36 cellular contexts compared by ENCODE assay signal in the genomic region with DNA sequence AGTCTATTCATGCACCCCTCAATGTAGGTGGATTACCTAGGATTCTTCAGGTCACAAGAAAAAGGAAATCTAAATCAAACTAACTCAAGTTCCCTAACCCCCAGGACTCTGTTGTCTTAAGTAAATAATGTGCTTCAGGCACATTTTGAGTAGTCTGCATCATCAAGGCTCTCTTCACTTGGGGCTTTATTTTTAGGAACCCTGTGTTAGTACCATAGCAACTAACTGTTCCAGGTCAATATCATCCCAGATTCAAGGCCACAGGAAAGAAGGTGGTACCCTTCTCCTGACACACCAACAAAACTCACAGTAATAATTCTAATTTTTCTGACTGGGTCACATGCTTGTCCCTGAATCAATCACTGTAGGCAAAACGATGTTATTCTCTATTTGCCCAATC.
"Had no signal": no experiment of that assay in that cellular context is flagged by ENCODE, and none has a peak within 500 bp of the region (broad histone marks: within the 10 kb centered on the region; RNA-seq: fewer than 3 reads in every experiment).

No MANE protein-coding gene starts in this region.

- H3K27me3 Mint-ChIP-seq: activated B cell treated with CpG ODN at 0.5 μM for 24 hours; activated CD4-positive, alpha-beta memory T cell treated with anti-CD3 and anti-CD28 coated beads for 36 hours; activated CD4-positive, alpha-beta T cell treated with anti-CD3 and anti-CD28 coated beads, Interleukin-2, amount 10 ng/mL, durations not matched to agents 24 days and 14 days; activated CD8-positive, alpha-beta T cell treated with anti-CD3 and anti-CD28 coated beads for 36 hours; activated naive CD8-positive, alpha-beta T cell treated with anti-CD3 and anti-CD28 coated beads for 36 hours; activated T-helper 17 cell treated with anti-CD3 and anti-CD28 coated beads, Interleukin-2, amount 50 U/mL, for 72 hours had no signal

- DNase-seq: activated B cell treated with CpG ODN at 0.5 μM for 24 hours; activated CD4-positive, alpha-beta memory T cell treated with anti-CD3 and anti-CD28 coated beads for 36 hours; activated CD4-positive, alpha-beta T cell treated with anti-CD3 and anti-CD28 coated beads for 4 hours; activated CD4-positive, alpha-beta T cell treated with anti-CD3 and anti-CD28 coated beads, Interleukin-2, amount 10 ng/mL, durations not matched to agents 24 days and 14 days; activated CD4-positive, alpha-beta T cell treated with anti-CD3 and anti-CD28 coated beads, Interleukin-2, amount 50 U/mL, for 1 hour; activated CD4-positive, alpha-beta T cell treated with anti-CD3 and anti-CD28 coated beads, Interleukin-2, amount 50 U/mL, for 4 hours; activated CD4-positive, CD25-positive, alpha-beta regulatory T cell treated with anti-CD3 and anti-CD28 coated beads, Interleukin-2, amount 50 U/mL, for 72 hours; activated CD8-positive, alpha-beta memory T cell treated with anti-CD3 and anti-CD28 coated beads, Interleukin-2, amount 50 U/mL, for 4 hours; activated CD8-positive, alpha-beta T cell treated with anti-CD3 and anti-CD28 coated beads for 36 hours; activated effector memory CD4-positive, alpha-beta T cell treated with anti-CD3 and anti-CD28 coated beads, Interleukin-2, amount 50 U/mL, for 16 hours; activated gamma-delta T cell treated with Interleukin-2 at 50 U/mL for 16 hours; activated naive CD4-positive, alpha-beta T cell; activated naive CD4-positive, alpha-beta T cell treated with anti-CD3 and anti-CD28 coated beads for 36 hours; activated naive CD4-positive, alpha-beta T cell treated with anti-CD3 and anti-CD28 coated beads, Interleukin-2, amount 50 U/mL, for 16 hours; activated naive CD8-positive, alpha-beta T cell treated with anti-CD3 and anti-CD28 coated beads for 36 hours; activated T-cell treated with anti-CD3 and anti-CD28 coated beads for 4 hours; activated T-cell treated with anti-CD3 and anti-CD28 coated beads, Interleukin-2, amount 50 U/mL, for 1 hour; activated T-cell treated with anti-CD3 and anti-CD28 coated beads, Interleukin-2, amount 50 U/mL, for 4 hours; activated T-cell treated with anti-CD3 and anti-CD28 coated beads, Interleukin-2, amount 50 U/mL, for 72 hours; adrenal gland; amniotic stem cell; aorta; central memory CD4-positive, alpha-beta T cell; T-helper 1 cell; T-helper 2 cell; T-helper 9 cell had no signal

- H3K9me3 ChIP-seq: adrenal gland had no signal

- H3K4me3 Mint-ChIP-seq: activated B cell treated with CpG ODN at 0.5 μM for 24 hours; activated CD4-positive, alpha-beta memory T cell treated with anti-CD3 and anti-CD28 coated beads for 36 hours; activated CD4-positive, alpha-beta T cell treated with anti-CD3 and anti-CD28 coated beads, Interleukin-2, amount 10 ng/mL, durations not matched to agents 24 days and 14 days; activated CD8-positive, alpha-beta T cell treated with anti-CD3 and anti-CD28 coated beads for 36 hours; activated naive CD4-positive, alpha-beta T cell treated with anti-CD3 and anti-CD28 coated beads for 36 hours; activated naive CD8-positive, alpha-beta T cell treated with anti-CD3 and anti-CD28 coated beads for 36 hours; activated T-cell treated with anti-CD3 and anti-CD28 coated beads, Interleukin-2, amount 50 U/mL, for 4 hours; activated T-cell treated with anti-CD3 and anti-CD28 coated beads, Interleukin-2, amount 50 U/mL, for 72 hours; activated T-helper 1 cell treated with anti-CD3 and anti-CD28 coated beads, Interleukin-12 subunit alpha, Interleukin-12 subunit beta, Interleukin-2, Interleukin-4 antibody, amounts not matched to agents 30 ng/mL and 10 ng/mL and 1 ng/mL, durations not matched to agents 14 hours and 24 hours and 36 hours; activated T-helper 17 cell treated with anti-CD3 and anti-CD28 coated beads, Interleukin-2, amount 50 U/mL, for 72 hours; brain; T-helper 1 cell treated with Interleukin-12 subunit alpha and Interleukin-12 subunit beta and Interleukin-4 antibody, amounts not matched to agents 30 μg/mL and 1 μg/mL, for 36 hours; T-helper 2 cell treated with Interferon-gamma antibody and Interleukin-4, amounts not matched to agents 5 μg/mL and 100 μg/mL, for 36 hours had no signal

- H3K27me3 ChIP-seq: adrenal gland, cardiac muscle cell had no signal

- H3K36me3 ChIP-seq: adrenal gland, cardiac muscle cell had no signal

- H3K4me1 ChIP-seq: adrenal gland had no signal

- H3K36me3 Mint-ChIP-seq: activated CD4-positive, alpha-beta memory T cell treated with anti-CD3 and anti-CD28 coated beads for 36 hours; activated naive CD4-positive, alpha-beta T cell treated with anti-CD3 and anti-CD28 coated beads, Interleukin-2, amount 50 U/mL, for 72 hours; activated naive CD8-positive, alpha-beta T cell treated with anti-CD3 and anti-CD28 coated beads for 36 hours had no signal

- H3K4me1 Mint-ChIP-seq: activated B cell treated with CpG ODN at 0.5 μM for 24 hours; activated CD4-positive, alpha-beta T cell treated with anti-CD3 and anti-CD28 coated beads, Interleukin-2, amount 10 ng/mL, durations not matched to agents 24 days and 14 days; activated naive CD8-positive, alpha-beta T cell treated with anti-CD3 and anti-CD28 coated beads for 36 hours; activated T-helper 17 cell treated with anti-CD3 and anti-CD28 coated beads, Interleukin-2, amount 50 U/mL, for 72 hours had no signal

- H3K9me3 Mint-ChIP-seq: activated B cell treated with CpG ODN at 0.5 μM for 24 hours; activated CD4-positive, alpha-beta T cell treated with anti-CD3 and anti-CD28 coated beads, Interleukin-2, amount 10 ng/mL, durations not matched to agents 24 days and 14 days; activated naive CD4-positive, alpha-beta T cell treated with anti-CD3 and anti-CD28 coated beads for 36 hours; activated naive CD8-positive, alpha-beta T cell treated with anti-CD3 and anti-CD28 coated beads for 36 hours; activated T-cell treated with anti-CD3 and anti-CD28 coated beads, Interleukin-2, amount 50 U/mL, for 4 hours; activated T-helper 1 cell treated with anti-CD3 and anti-CD28 coated beads, Interleukin-12 subunit alpha, Interleukin-12 subunit beta, Interleukin-2, Interleukin-4 antibody, amounts not matched to agents 30 ng/mL and 10 ng/mL and 1 ng/mL, durations not matched to agents 14 hours and 24 hours and 36 hours; T-helper 1 cell treated with Interleukin-12 subunit alpha and Interleukin-12 subunit beta and Interleukin-4 antibody, amounts not matched to agents 30 μg/mL and 1 μg/mL, for 36 hours; T-helper 2 cell treated with Interferon-gamma antibody and Interleukin-4, amounts not matched to agents 5 μg/mL and 100 μg/mL, for 36 hours had no signal

- ATAC-seq: activated CD8-positive, alpha-beta T cell treated with anti-CD3 and anti-CD28 coated beads for 36 hours; activated naive CD4-positive, alpha-beta T cell treated with anti-CD3 and anti-CD28 coated beads, Interleukin-2, amount 50 U/mL, for 72 hours; activated T-cell treated with anti-CD3 and anti-CD28 coated beads, Interleukin-2, amount 50 U/mL, for 4 hours; activated T-cell treated with anti-CD3 and anti-CD28 coated beads, Interleukin-2, amount 50 U/mL, for 72 hours; activated T-helper 17 cell treated with anti-CD3 and anti-CD28 coated beads, Interleukin-2, amount 50 U/mL, for 72 hours had no signal

- H3K4me3 ChIP-seq: adrenal gland, cardiac muscle cell had no signal

- FAIRE-seq: bronchial epithelial cell, TTC549 had no signal

- H3K27ac ChIP-seq: adrenal gland, cardiac muscle cell, VCaP had no signal

- H3K27ac Mint-ChIP-seq: activated B cell treated with CpG ODN at 0.5 μM for 24 hours; activated CD4-positive, alpha-beta memory T cell treated with anti-CD3 and anti-CD28 coated beads for 36 hours; activated CD4-positive, alpha-beta T cell treated with anti-CD3 and anti-CD28 coated beads, Interleukin-2, amount 10 ng/mL, durations not matched to agents 24 days and 14 days; activated CD8-positive, alpha-beta T cell treated with anti-CD3 and anti-CD28 coated beads for 36 hours; activated naive CD4-positive, alpha-beta T cell treated with anti-CD3 and anti-CD28 coated beads for 36 hours; activated naive CD4-positive, alpha-beta T cell treated with anti-CD3 and anti-CD28 coated beads, Interleukin-2, amount 50 U/mL, for 72 hours; activated naive CD8-positive, alpha-beta T cell treated with anti-CD3 and anti-CD28 coated beads for 36 hours; activated T-cell treated with anti-CD3 and anti-CD28 coated beads, Interleukin-2, amount 50 U/mL, for 72 hours; activated T-helper 1 cell treated with anti-CD3 and anti-CD28 coated beads, Interleukin-12 subunit alpha, Interleukin-12 subunit beta, Interleukin-2, Interleukin-4 antibody, amounts not matched to agents 30 ng/mL and 10 ng/mL and 1 ng/mL, durations not matched to agents 14 hours and 24 hours and 36 hours; activated T-helper 17 cell treated with anti-CD3 and anti-CD28 coated beads, Interleukin-2, amount 50 U/mL, for 72 hours; brain; T-helper 1 cell treated with Interleukin-12 subunit alpha and Interleukin-12 subunit beta and Interleukin-4 antibody, amounts not matched to agents 30 μg/mL and 1 μg/mL, for 36 hours; T-helper 2 cell treated with Interferon-gamma antibody and Interleukin-4, amounts not matched to agents 5 μg/mL and 100 μg/mL, for 36 hours had no signal
